26 cellular contexts compared by ENCODE assay signal in the genomic region with DNA sequence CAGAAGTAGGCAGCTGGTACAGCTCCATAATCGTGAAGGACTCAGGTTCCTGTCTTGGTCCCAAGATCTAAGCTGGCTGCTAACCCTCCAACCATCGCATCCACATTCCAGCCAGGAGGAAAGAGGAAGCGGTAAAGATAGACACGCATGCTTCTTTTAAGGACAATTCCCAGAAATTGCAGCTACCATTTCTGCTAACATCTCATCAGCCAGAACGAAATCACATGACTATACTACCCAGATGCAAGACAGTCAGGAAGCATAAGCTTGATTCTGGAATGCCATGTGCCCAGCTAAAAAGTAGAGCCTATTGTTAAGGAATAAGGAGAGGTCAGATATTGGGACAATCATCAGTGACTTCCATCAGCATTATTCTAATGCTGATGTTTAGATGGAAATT.
DNase-seq lines count a peak whose midpoint lies in the region; ATAC-seq, FAIRE-seq and TF ChIP-seq lines count a peak whose summit lies in the region.
"Had no signal": no experiment of that assay in that cellular context is flagged by ENCODE, and none has a peak within 500 bp of the region (broad histone marks: within the 10 kb centered on the region; RNA-seq: fewer than 3 reads in every experiment).

No MANE protein-coding gene starts in this region.

- H3K36me3 Mint-ChIP-seq in activated CD4-positive, alpha-beta memory T cell treated with anti-CD3 and anti-CD28 coated beads, Interleukin-2, amount 10 ng/mL, durations not matched to agents 7 days and 5 days (ENCODE audit: low read depth) = no peaks in the 10 kb centered on the region
- no peaks in the 10 kb centered on the region for H3K36me3 Mint-ChIP-seq in effector memory CD8-positive, alpha-beta T cell (ENCODE audit: insufficient read depth)
- H3K36me3 Mint-ChIP-seq: CD8-positive, alpha-beta T cell had no signal

- TF ChIP-seq CTCF in endothelial cell of umbilical vein (IDR thresholded peaks at IDR 0.05; ENCODE audit: extremely low read depth in 1 of 2, insufficient read depth in 1 of 2, low read depth in 1 of 2, low read length in 2 of 2) (no peak), lower lobe of right lung (IDR thresholded peaks at IDR 0.05) (no peak)

- H3K27me3 Mint-ChIP-seq in activated CD4-positive, alpha-beta memory T cell treated with anti-CD3 and anti-CD28 coated beads, Interleukin-2, amount 10 ng/mL, durations not matched to agents 7 days and 5 days = peaks cover 4% of the 10 kb centered on the region
- H3K27me3 Mint-ChIP-seq in effector memory CD8-positive, alpha-beta T cell = peaks cover 30 to 38% of the 10 kb centered on the region in 2 donors

- H3K27me3 ChIP-seq in endothelial cell of umbilical vein (ENCODE audit: control insufficient read depth in 2 of 2, insufficient read depth in 2 of 2, low read length in 2 of 2) (no peaks in the 10 kb centered on the region), lower lobe of right lung (ENCODE audit: low read depth) (no peaks in the 10 kb centered on the region)
- H3K27me3 ChIP-seq: SJCRH30 had no signal

- TF ChIP-seq POLR2A in endothelial cell of umbilical vein (IDR thresholded peaks at IDR 0.05; ENCODE audit: low read depth, low read length) = no peak

- in situ Hi-C loops in SK-MEL-5 (cut with HindIII; ENCODE audit: low pct_unique_long_range_greater_than_20kb, low sequenced_read_pairs) = no loop called here

- POLR2A ChIA-PET in endothelial cell of umbilical vein (lab: Charles Lee) = no interaction called here
- POLR2A ChIA-PET in activated CD4-positive, alpha-beta memory T cell treated with anti-CD3 and anti-CD28 coated beads, Interleukin-2, amount 10 ng/mL, durations not matched to agents 7 days and 5 days (lab: Charles Lee) = interaction anchor here (0.6 kb wide), 1 partner anchor 675 kb away, joined by 3 read pairs; no protein-coding TSS in a partner anchor

- no peak overlapping the region for H2AFZ ChIP-seq in endothelial cell of umbilical vein (ENCODE audit: low read depth, low read length)
- H2AFZ ChIP-seq: PC-9 had no signal

- no peak overlapping the region for H3K4me2 ChIP-seq in endothelial cell of umbilical vein (ENCODE audit: insufficient read depth, low read length)
- H3K4me2 ChIP-seq: A549, KMS-11, PC-9 had no signal

- H3K4me1 ChIP-seq in endothelial cell of umbilical vein (ENCODE audit: control insufficient read depth, extremely low read depth, insufficient read depth, low read length) (peaks cover 21% of the 10 kb centered on the region), lower lobe of right lung (peaks cover 7% of the 10 kb centered on the region)
- H3K4me1 ChIP-seq: SJCRH30 had no signal

- H3K9ac ChIP-seq in endothelial cell of umbilical vein (replicated peaks; ENCODE audit: extremely low read depth, insufficient read depth, low read length) = no peak overlapping the region
- H3K9ac ChIP-seq: KMS-11 had no signal

- intact Hi-C loops in endothelial cell of umbilical vein (cut with micrococcal nuclease) = loop anchor here (5.0 kb wide), 1 partner anchor 84 kb away; no protein-coding TSS in a partner anchor
- intact Hi-C loops in lower lobe of right lung (cut with DNase I) = no loop called here

- dilution Hi-C loops in endothelial cell of umbilical vein (cut with MboI; ENCODE audit: extremely low pct_ligation_motif_present, low sequenced_read_pairs) = no loop called here

- BruUV-seq in endothelial cell of umbilical vein (replicated peaks; lab: Mats Ljungman, UMichigan) = no TSS peak

- no peaks in the 10 kb centered on the region for H4K20me1 ChIP-seq in endothelial cell of umbilical vein (replicated peaks; ENCODE audit: control insufficient read depth, extremely low read depth, insufficient read depth, low read length)

- no peaks in the 10 kb centered on the region for H3K9me1 ChIP-seq in endothelial cell of umbilical vein (replicated peaks; ENCODE audit: control insufficient read depth, extremely low read depth, insufficient read depth, low read length)

- no peaks in the 10 kb centered on the region for H3K9me3 ChIP-seq in endothelial cell of umbilical vein (replicated peaks; ENCODE audit: control insufficient read depth, insufficient read depth, low read length)
- no peaks in the 10 kb centered on the region for H3K9me3 ChIP-seq in lower lobe of right lung
- H3K9me3 ChIP-seq: A549, Caco-2, SJCRH30 had no signal

- peaks cover 4% of the 10 kb centered on the region for H3K79me2 ChIP-seq in endothelial cell of umbilical vein (ENCODE audit: control insufficient read depth, insufficient read depth, low read length)

- H3K4me3 Mint-ChIP-seq in activated CD4-positive, alpha-beta memory T cell treated with anti-CD3 and anti-CD28 coated beads, Interleukin-2, amount 10 ng/mL, durations not matched to agents 7 days and 5 days = no peak overlapping the region
- H3K4me3 Mint-ChIP-seq in effector memory CD8-positive, alpha-beta T cell = no peak overlapping the region
- H3K4me3 Mint-ChIP-seq: CD8-positive, alpha-beta T cell had no signal

- FAIRE-seq in endothelial cell of umbilical vein (lab: Jason Lieb, UNC) = peak; percentile 91
- FAIRE-seq: A549, GM12891, H1 had no signal

- no peak overlapping the region for H3K4me3 ChIP-seq in endothelial cell of umbilical vein (replicated peaks in 1 of 3; ENCODE audit: insufficient read depth in 1 of 3, low read depth in 1 of 3, low read length in 3 of 3)
- no peak overlapping the region for H3K4me3 ChIP-seq in lower lobe of right lung
- H3K4me3 ChIP-seq: A549, PC-9, SJCRH30 had no signal

- no peaks in the 10 kb centered on the region for H3K4me1 Mint-ChIP-seq in activated CD4-positive, alpha-beta memory T cell treated with anti-CD3 and anti-CD28 coated beads, Interleukin-2, amount 10 ng/mL, durations not matched to agents 7 days and 5 days
- no peaks in the 10 kb centered on the region for H3K4me1 Mint-ChIP-seq in effector memory CD8-positive, alpha-beta T cell (ENCODE audit: low read depth in 2 of 2)

- H3K9me3 Mint-ChIP-seq in activated CD4-positive, alpha-beta memory T cell treated with anti-CD3 and anti-CD28 coated beads, Interleukin-2, amount 10 ng/mL, durations not matched to agents 7 days and 5 days = no peaks in the 10 kb centered on the region
- no peaks in the 10 kb centered on the region for H3K9me3 Mint-ChIP-seq in effector memory CD8-positive, alpha-beta T cell
- H3K9me3 Mint-ChIP-seq: CD8-positive, alpha-beta T cell had no signal

- DNase-seq in SK-MEL-5 (ENCODE audit: low read depth, low spot score) (peak; percentile 20), endothelial cell of umbilical vein (ENCODE audit: low read depth, low spot score) (peak; percentile 58), glomerular endothelial cell (ENCODE audit: extremely low read depth, low read depth, low spot score) (peak; percentile 68), UCSD-AML1 (lab: John Stamatoyannopoulos, UW; ENCODE audit: unreplicated experiment) (no peak), lower lobe of right lung (no peak)
- no peak for DNase-seq in activated CD4-positive, alpha-beta memory T cell treated with anti-CD3 and anti-CD28 coated beads, Interleukin-2, amount 10 ng/mL, durations not matched to agents 7 days and 5 days
- DNase-seq in effector memory CD8-positive, alpha-beta T cell = no peak
- DNase-seq: C1 segment of cervical spinal cord; Caco-2; CD8-positive, alpha-beta T cell; EL; GDM1; HCEC 1CT; MM.1S; NCI-H2029; NCI-H446; NCI-H524 treated with DMSO at 0.1 percent for 48 hours; NCI-H82; NK-92 treated with Interleukin-12 subunit alpha and Interleukin-12 subunit beta, amount 100 ng/mL, for 24 hours; PC-9; SJCRH30 had no signal

- no peak overlapping the region for H3K27ac Mint-ChIP-seq in activated CD4-positive, alpha-beta memory T cell treated with anti-CD3 and anti-CD28 coated beads, Interleukin-2, amount 10 ng/mL, durations not matched to agents 7 days and 5 days
- H3K27ac Mint-ChIP-seq in effector memory CD8-positive, alpha-beta T cell = no peak overlapping the region
- H3K27ac Mint-ChIP-seq: CD8-positive, alpha-beta T cell had no signal

- CTCF ChIA-PET in endothelial cell of umbilical vein (lab: Charles Lee) = interaction anchor here (0.8 to 2.1 kb wide), 9 partner anchors 8 to 146 kb away, joined by 3 to 12 read pairs (median 4); no protein-coding TSS in a partner anchor
- CTCF ChIA-PET in activated CD4-positive, alpha-beta memory T cell treated with anti-CD3 and anti-CD28 coated beads, Interleukin-2, amount 10 ng/mL, durations not matched to agents 7 days and 5 days (lab: Charles Lee) = no interaction called here

- no peak for ATAC-seq in effector memory CD8-positive, alpha-beta T cell (replicated peaks)
- ATAC-seq in lower lobe of right lung = no peak
- ATAC-seq: A549; CD8-positive, alpha-beta T cell; Right ventricle myocardium inferior had no signal

- no peaks in the 10 kb centered on the region for H3K36me3 ChIP-seq in endothelial cell of umbilical vein (ENCODE audit: control insufficient read depth in 2 of 2, extremely low read depth in 1 of 2, insufficient read depth in 2 of 2, low read length in 2 of 2)
- no peaks in the 10 kb centered on the region for H3K36me3 ChIP-seq in lower lobe of right lung

- H3K27ac ChIP-seq in endothelial cell of umbilical vein (ENCODE audit: insufficient read depth, low read depth, low read length) (peak overlapping the region; percentile 67), lower lobe of right lung (no peak overlapping the region)
- H3K27ac ChIP-seq: A549, KMS-11, PC-9, SJCRH30 had no signal

TF ChIP-seq in endothelial cell of umbilical vein, 7 proteins besides CTCF, POLR2A, EP300 and RAD21:
- peak; percentile 53 for TF ChIP-seq MAX (IDR thresholded peaks at IDR 0.05; ENCODE audit: insufficient read depth, insufficient read length)
- no peak for TF ChIP-seq POLR2AphosphoS5 (IDR thresholded peaks at IDR 0.05; ENCODE audit: insufficient read depth, low read depth, low read length)

Comparison
In these comparisons a context has a peak if more than half of its experiments do, and no peak if none do; other contexts are left out.
1. DNase-seq: peak in SK-MEL-5 (single experiment), endothelial cell of umbilical vein (single experiment) and glomerular endothelial cell (single experiment); none in activated CD4-positive, alpha-beta memory T cell treated with anti-CD3 and anti-CD28 coated beads, Interleukin-2, amount 10 ng/mL, durations not matched to agents 7 days and 5 days (single experiment), UCSD-AML1 (single experiment), effector memory CD8-positive, alpha-beta T cell (0 of 3) and lower lobe of right lung (single experiment).